In genomic region chr10:67770537-67770936, GRCh38 we compare ENCODE assay signal across 11 cellular contexts.
DNase-seq lines count a peak whose midpoint lies in the region; ATAC-seq and TF ChIP-seq lines count a peak whose summit lies in the region.
"Had no signal": no experiment of that assay in that cellular context is flagged by ENCODE, and none has a peak within 500 bp of the region (broad histone marks: within the 10 kb centered on the region; RNA-seq: fewer than 3 reads in every experiment).

No MANE protein-coding gene starts in this region.

- H3K36me3 ChIP-seq in aorta (ENCODE audit: control insufficient read depth in 1 of 2, insufficient read depth in 2 of 2, low read length in 1 of 2) = no peaks in the 10 kb centered on the region

- peak; percentile 60 for ATAC-seq in GM18505 (IDR thresholded peaks at IDR 0.05; ENCODE audit: unreplicated experiment)
- peak; percentile 66 for ATAC-seq in GM21367 (IDR thresholded peaks at IDR 0.05; ENCODE audit: unreplicated experiment)
- ATAC-seq in HG03060 (IDR thresholded peaks at IDR 0.05; ENCODE audit: low read depth, unreplicated experiment) = peak; percentile 48
- no peak for ATAC-seq in right cardiac atrium
- no peak for ATAC-seq in aorta (ENCODE audit: low FRiP score)

- H3K27me3 ChIP-seq in right cardiac atrium (ENCODE audit: control insufficient read depth, insufficient read depth) = no peaks in the 10 kb centered on the region
- no peaks in the 10 kb centered on the region for H3K27me3 ChIP-seq in aorta (ENCODE audit: control insufficient read depth in 1 of 2, insufficient read depth in 2 of 2, low read length in 1 of 2)

- H3K9me3 ChIP-seq in right cardiac atrium (ENCODE audit: control insufficient read depth, low read length) = no peaks in the 10 kb centered on the region
- no peaks in the 10 kb centered on the region for H3K9me3 ChIP-seq in aorta (ENCODE audit: control insufficient read depth, low read length)

- no peak overlapping the region for H3K4me3 ChIP-seq in right cardiac atrium (ENCODE audit: low read length)
- no peak overlapping the region for H3K4me3 ChIP-seq in aorta (ENCODE audit: low read length in 2 of 2)

- H3K27ac ChIP-seq in right cardiac atrium (ENCODE audit: low read length) (no peak overlapping the region), aorta (ENCODE audit: low read depth in 1 of 2, low read length in 2 of 2) (no peak overlapping the region)

- intact Hi-C loops in right cardiac atrium (cut with DNase I) (loop anchor here in 2 of 4 donors (10.0 kb wide), 2 partner anchors 76 to 106 kb away; partner anchors contain the start of gene CTNNA3 (in 1 of the 2)), aorta (cut with DNase I) (no loop called here)

- H3K4me1 ChIP-seq in right cardiac atrium (ENCODE audit: control insufficient read depth, insufficient read depth, low read length) (no peaks in the 10 kb centered on the region), aorta (ENCODE audit: control insufficient read depth in 1 of 2, insufficient read depth in 2 of 2, low read length in 2 of 2) (no peaks in the 10 kb centered on the region)

- no peak for TF ChIP-seq POLR2A in GM18505 (IDR thresholded peaks at IDR 0.05; ENCODE audit: borderline replicate concordance, extremely low read depth, insufficient read depth, insufficient read length)

- DNase-seq in NOMO-1 treated with dmso at 0.1 percent for 144 hours (lab: John Stamatoyannopoulos, UW; ENCODE audit: unreplicated experiment) (peak; percentile 75), HuH-7 (ENCODE audit: low spot score) (no peak), NCI-H524 treated with DMSO at 0.1 percent for 48 hours (lab: John Stamatoyannopoulos, UW) (no peak), right cardiac atrium (no peak), aorta (no peak)
- DNase-seq: activated CD4-positive, alpha-beta T cell treated with anti-CD3 and anti-CD28 coated beads for 1 hour; CD4-positive, alpha-beta T cell; NK-92 treated with Interleukin-12 subunit alpha and Interleukin-12 subunit beta, amount 100 ng/mL, for 24 hours had no signal

Comparison
In these comparisons a context has a peak if more than half of its experiments do, and no peak if none do; other contexts are left out.
1. ATAC-seq: peak in GM18505 (single experiment), GM21367 (single experiment) and HG03060 (single experiment); none in right cardiac atrium (0 of 2) and aorta (single experiment).